Comparison of ENCODE assay signal across 8 cellular contexts in genomic region chr13:48749699-48750473, GRCh38.
A peak's percentile ranks its signal among the peaks of the same experiment; 100 is the strongest.
DNase-seq lines count a peak whose midpoint lies in the region; ATAC-seq and TF ChIP-seq lines count a peak whose summit lies in the region.

No MANE protein-coding gene starts in this region.

- peak; percentile 69 for TF ChIP-seq CTCF in BJ (IDR thresholded peaks at IDR 0.05; ENCODE audit: insufficient read depth, low read depth, low read length)
- peak; percentile 65 for TF ChIP-seq CTCF in astrocyte of the spinal cord (IDR thresholded peaks at IDR 0.05; ENCODE audit: low read depth, low read length)

- no peaks in the 10 kb centered on the region for H3K36me3 ChIP-seq in BJ (ENCODE audit: control insufficient read depth, insufficient read depth, low read length)
- H3K36me3 ChIP-seq in iPS DF 6.9 (ENCODE audit: control insufficient read depth, insufficient read depth, low read length): no peaks in the 10 kb centered on the region

- POLR2A ChIA-PET in BJ (lab: Charles Lee): no interaction called here

- in situ Hi-C loops in astrocyte of the spinal cord (cut with HindIII; ENCODE audit: low sequenced_read_pairs): no loop called here

- ATAC-seq in GM19438 (IDR thresholded peaks at IDR 0.05; ENCODE audit: low read depth, unreplicated experiment) (peak; percentile 94), HG03457 (IDR thresholded peaks at IDR 0.05; ENCODE audit: unreplicated experiment) (peak; percentile 89), T-helper 17 cell (peak; percentile 73)

- no peaks in the 10 kb centered on the region for H3K36me3 Mint-ChIP-seq in T-helper 17 cell (ENCODE audit: low read depth)

- CTCF ChIA-PET in BJ (lab: Yijun Ruan, JAX): interaction anchor here (0.9 to 4.9 kb wide), 6 partner anchors 11 to 529 kb away, joined by 3 to 44 read pairs (median 8); no protein-coding TSS in a partner anchor

- H3K27ac Mint-ChIP-seq in T-helper 17 cell: peak overlapping the region; percentile 67

- H3K27ac ChIP-seq in iPS DF 6.9 (ENCODE audit: low read length): no peak overlapping the region

- no peaks in the 10 kb centered on the region for H3K4me1 ChIP-seq in iPS DF 6.9 (ENCODE audit: control insufficient read depth, insufficient read depth, low read length)

- H3K4me3 Mint-ChIP-seq in T-helper 17 cell: peak overlapping the region; percentile 76

- H3K4me3 ChIP-seq in BJ (ENCODE audit: low read depth, low read length): no peak overlapping the region
- H3K4me3 ChIP-seq in astrocyte of the spinal cord (ENCODE audit: low read depth, low read length): no peak overlapping the region
- H3K4me3 ChIP-seq in iPS DF 6.9 (ENCODE audit: low read length): no peak overlapping the region

- H3K9me3 ChIP-seq in T-helper 17 cell (ENCODE audit: control insufficient read depth, low read length, poor library complexity, severe bottlenecking) (no peaks in the 10 kb centered on the region), iPS DF 6.9 (ENCODE audit: control insufficient read depth, insufficient read depth, low read length) (no peaks in the 10 kb centered on the region)

- DNase-seq in BJ (ENCODE audit: low read depth): peak; percentile 77
- no peak for DNase-seq in T-helper 17 cell
- peak; percentile 98 for DNase-seq in astrocyte of the spinal cord (ENCODE audit: low read depth, low spot score)
- DNase-seq in iPS DF 6.9 (ENCODE audit: low read depth, low spot score): peak; percentile 31
- peak; percentile 58 for DNase-seq in stimulated activated CD4-positive, alpha-beta T cell treated with anti-CD3 and anti-CD28 coated beads, Interleukin-12 subunit alpha, Interleukin-12 subunit beta, amount 100 ng/mL, for 4 hours
- DNase-seq in NCI-H526 treated with DMSO at 0.1 percent for 48 hours (lab: John Stamatoyannopoulos, UW): no peak

- peaks cover 11% of the 10 kb centered on the region for H3K27me3 Mint-ChIP-seq in T-helper 17 cell

- H3K4me1 Mint-ChIP-seq in T-helper 17 cell: peaks cover 10% of the 10 kb centered on the region

- no CpG with 5 or more reads among the region's 15 CpGs for WGBS in iPS DF 6.9 (ENCODE audit: insufficient coverage, insufficient read length)

- H3K27me3 ChIP-seq in BJ (ENCODE audit: control insufficient read depth, insufficient read depth, low read length) (peaks cover 2% of the 10 kb centered on the region; the same call in 1 of the 2 replicates), iPS DF 6.9 (ENCODE audit: control insufficient read depth, insufficient read depth, low read length) (no peaks in the 10 kb centered on the region)

Comparison
In these comparisons a context has a peak if more than half of its experiments do, and no peak if none do; other contexts are left out.
1. DNase-seq: peak in BJ (single experiment), astrocyte of the spinal cord (single experiment), iPS DF 6.9 (single experiment) and stimulated activated CD4-positive, alpha-beta T cell treated with anti-CD3 and anti-CD28 coated beads, Interleukin-12 subunit alpha, Interleukin-12 subunit beta, amount 100 ng/mL, for 4 hours (single experiment); none in T-helper 17 cell (0 of 3) and NCI-H526 treated with DMSO at 0.1 percent for 48 hours (single experiment).
2. Peak in every context shown above with its lines, with median percentiles within 50 percentile points of each other: ATAC-seq.